ENCODE assay signal across 14 cellular contexts in genomic region chr22:39658367-39658766, GRCh38.
DNase-seq lines count a peak whose midpoint lies in the region; ATAC-seq and TF ChIP-seq lines count a peak whose summit lies in the region.
"Had no signal": no experiment of that assay in that cellular context is flagged by ENCODE, and none has a peak within 500 bp of the region (broad histone marks: within the 10 kb centered on the region; RNA-seq: fewer than 3 reads in every experiment).

No MANE protein-coding gene starts in this region.

- H3K27ac Mint-ChIP-seq in IgD-negative memory B cell = peak overlapping the region in 2 of 3 donors; percentile 16 to 55
- peak overlapping the region; percentile 73 for H3K27ac Mint-ChIP-seq in T-helper 2 cell treated with Interferon-gamma antibody and Interleukin-4, amounts not matched to agents 5 μg/mL and 100 μg/mL, for 36 hours
- H3K27ac Mint-ChIP-seq in activated naive CD4-positive, alpha-beta T cell treated with anti-CD3 and anti-CD28 coated beads, Interleukin-2, amount 50 U/mL, for 24 hours = peak overlapping the region; percentile 88
- H3K27ac Mint-ChIP-seq: dendritic cell treated with granulocyte-macrophage colony-stimulating factor and Interleukin-4, amounts not matched to agents 40 ng/mL and 50 ng/mL, for 4 days had no signal

- H3K9me3 Mint-ChIP-seq in IgD-negative memory B cell = no peaks in the 10 kb centered on the region
- no peaks in the 10 kb centered on the region for H3K9me3 Mint-ChIP-seq in T-helper 2 cell treated with Interferon-gamma antibody and Interleukin-4, amounts not matched to agents 5 μg/mL and 100 μg/mL, for 36 hours
- H3K9me3 Mint-ChIP-seq in activated naive CD4-positive, alpha-beta T cell treated with anti-CD3 and anti-CD28 coated beads, Interleukin-2, amount 50 U/mL, for 24 hours = no peaks in the 10 kb centered on the region
- H3K9me3 Mint-ChIP-seq: dendritic cell treated with granulocyte-macrophage colony-stimulating factor and Interleukin-4, amounts not matched to agents 40 ng/mL and 50 ng/mL, for 4 days had no signal

- H3K27ac ChIP-seq in substantia nigra (ENCODE audit: low read depth, low read length, poor library complexity, severe bottlenecking) = no peak overlapping the region
- H3K27ac ChIP-seq: lower lobe of right lung, WERI-Rb-1 had no signal

- H3K4me1 Mint-ChIP-seq in IgD-negative memory B cell = peaks cover 1 to 8% (median 4%) of the 10 kb centered on the region in 3 donors
- H3K4me1 Mint-ChIP-seq in T-helper 2 cell treated with Interferon-gamma antibody and Interleukin-4, amounts not matched to agents 5 μg/mL and 100 μg/mL, for 36 hours (ENCODE audit: low read depth) = peaks cover 42% of the 10 kb centered on the region
- H3K4me1 Mint-ChIP-seq in activated naive CD4-positive, alpha-beta T cell treated with anti-CD3 and anti-CD28 coated beads, Interleukin-2, amount 50 U/mL, for 24 hours = peaks cover 68% of the 10 kb centered on the region

- in situ Hi-C loops in GM13977 (cut with MboI; ENCODE audit: low pct_unique_long_range_greater_than_20kb, low sequenced_read_pairs, unreplicated experiment) = no loop called here

- H3K27me3 Mint-ChIP-seq in IgD-negative memory B cell = peaks cover 54% of the 10 kb centered on the region
- H3K27me3 Mint-ChIP-seq in T-helper 2 cell treated with Interferon-gamma antibody and Interleukin-4, amounts not matched to agents 5 μg/mL and 100 μg/mL, for 36 hours (ENCODE audit: low read depth) = peaks cover 12% of the 10 kb centered on the region
- no peaks in the 10 kb centered on the region for H3K27me3 Mint-ChIP-seq in activated naive CD4-positive, alpha-beta T cell treated with anti-CD3 and anti-CD28 coated beads, Interleukin-2, amount 50 U/mL, for 24 hours

- H3K36me3 Mint-ChIP-seq in IgD-negative memory B cell = peaks cover 1% of the 10 kb centered on the region
- H3K36me3 Mint-ChIP-seq in T-helper 2 cell treated with Interferon-gamma antibody and Interleukin-4, amounts not matched to agents 5 μg/mL and 100 μg/mL, for 36 hours (ENCODE audit: low read depth) = peaks cover 2% of the 10 kb centered on the region
- H3K36me3 Mint-ChIP-seq in activated naive CD4-positive, alpha-beta T cell treated with anti-CD3 and anti-CD28 coated beads, Interleukin-2, amount 50 U/mL, for 24 hours = peaks cover 2% of the 10 kb centered on the region

- ATAC-seq in GM19324 (IDR thresholded peaks at IDR 0.05; ENCODE audit: low FRiP score, unreplicated experiment) (no peak), GM21423 (IDR thresholded peaks at IDR 0.05; ENCODE audit: unreplicated experiment) (no peak)
- ATAC-seq: lower lobe of right lung had no signal

- DNase-seq in CD1c-positive myeloid dendritic cell (ENCODE audit: extremely low spot score) (peak; percentile 17), substantia nigra (lab: John Stamatoyannopoulos, UW) (no peak), GM13977 (ENCODE audit: low spot score) (no peak)
- peak; percentile 26 for DNase-seq in T-helper 2 cell treated with Interferon-gamma antibody and Interleukin-4, amounts not matched to agents 5 μg/mL and 100 μg/mL, for 36 hours (ENCODE audit: low spot score)
- DNase-seq: lower lobe of right lung, NCI-H1436 treated with DMSO at 0.1 percent for 48 hours, NCI-H524 treated with DMSO at 0.1 percent for 48 hours, SHP77, WERI-Rb-1 had no signal

- H3K4me3 Mint-ChIP-seq in IgD-negative memory B cell = peak overlapping the region in 2 of 4 donors; percentile 22 to 54
- H3K4me3 Mint-ChIP-seq in T-helper 2 cell treated with Interferon-gamma antibody and Interleukin-4, amounts not matched to agents 5 μg/mL and 100 μg/mL, for 36 hours = peak overlapping the region; percentile 82
- H3K4me3 Mint-ChIP-seq in activated naive CD4-positive, alpha-beta T cell treated with anti-CD3 and anti-CD28 coated beads, Interleukin-2, amount 50 U/mL, for 24 hours = peak overlapping the region; percentile 70
- H3K4me3 Mint-ChIP-seq: dendritic cell treated with granulocyte-macrophage colony-stimulating factor and Interleukin-4, amounts not matched to agents 40 ng/mL and 50 ng/mL, for 4 days had no signal

- no peak for TF ChIP-seq CTCF in GM13977 (IDR thresholded peaks at IDR 0.05; ENCODE audit: extremely low read depth, insufficient read depth, missing control alignments)

Comparison
In these comparisons a context has a peak if more than half of its experiments do, and no peak if none do; other contexts are left out.
1. DNase-seq: peak in CD1c-positive myeloid dendritic cell (single experiment) and T-helper 2 cell treated with Interferon-gamma antibody and Interleukin-4, amounts not matched to agents 5 μg/mL and 100 μg/mL, for 36 hours (single experiment); none in substantia nigra (0 of 49) and GM13977 (single experiment).
2. H3K27ac Mint-ChIP-seq: peak in every context shown above with its lines; median percentile 88 in activated naive CD4-positive, alpha-beta T cell treated with anti-CD3 and anti-CD28 coated beads, Interleukin-2, amount 50 U/mL, for 24 hours; 73 in T-helper 2 cell treated with Interferon-gamma antibody and Interleukin-4, amounts not matched to agents 5 μg/mL and 100 μg/mL, for 36 hours; 36 in IgD-negative memory B cell.